In the genomic region with DNA sequence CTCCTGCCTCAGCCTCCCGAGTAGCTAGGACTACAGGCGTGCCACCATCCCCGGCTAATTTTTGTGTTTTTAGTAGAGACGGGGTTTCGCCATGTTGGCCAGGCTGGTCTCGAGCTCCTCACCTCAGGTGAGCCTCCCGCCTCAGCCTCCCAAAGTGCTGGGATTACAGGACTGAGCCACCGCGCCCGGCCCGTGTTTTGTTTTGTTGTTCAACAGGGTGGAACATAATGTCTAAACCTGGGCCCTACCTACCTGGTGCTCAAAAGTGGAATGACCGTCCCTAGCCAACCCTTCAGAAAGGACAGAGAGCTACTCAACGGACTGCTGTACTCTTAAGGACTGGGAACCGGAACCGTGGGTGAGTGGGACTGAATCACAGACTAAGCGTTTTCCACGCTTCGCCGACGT, we compare ENCODE assay signal across 1 cellular context.
A peak's percentile ranks its signal among the peaks of the same experiment; 100 is the strongest.
TF ChIP-seq lines count a peak whose summit lies in the region.

No MANE protein-coding gene starts in this region.

TF ChIP-seq in HepG2, 621 proteins besides CTCF, POLR2A, EP300 and RAD21 (continues in another document):
- 0 out of 2 replicates have a peak, but pooled peaks have one; percentile 4 for TF ChIP-seq ZMAT3 (CRISPR knock-in tag; conservative IDR thresholded peaks at IDR 0.05)
- TF ChIP-seq ZNF235 (CRISPR knock-in tag; IDR thresholded peaks at IDR 0.05; ENCODE audit: borderline replicate concordance) = no peak
- no peak for TF ChIP-seq YEATS2 (CRISPR knock-in tag; IDR thresholded peaks at IDR 0.05; ENCODE audit: borderline replicate concordance)
- no peak for TF ChIP-seq ZSCAN12 (CRISPR knock-in tag; IDR thresholded peaks at IDR 0.05)
- no peak for TF ChIP-seq TCF12 (IDR thresholded peaks at IDR 0.05)
- no peak for TF ChIP-seq TCF12 (CRISPR knock-in tag; IDR thresholded peaks at IDR 0.05)
- TF ChIP-seq ZNF556 (CRISPR knock-in tag; IDR thresholded peaks at IDR 0.05; ENCODE audit: borderline replicate concordance) = no peak
- TF ChIP-seq ZNF276 (CRISPR knock-in tag; IDR thresholded peaks at IDR 0.05; ENCODE audit: low read depth) = peak; percentile 15; the same call in 1 of the 2 replicates
- no peak for TF ChIP-seq RFXAP (CRISPR knock-in tag; IDR thresholded peaks at IDR 0.05; ENCODE audit: borderline replicate concordance)
- TF ChIP-seq ZBTB3 (CRISPR knock-in tag; IDR thresholded peaks at IDR 0.05; ENCODE audit: borderline replicate concordance, low read depth) = no peak
- TF ChIP-seq ATAD3A (CRISPR knock-in tag; IDR thresholded peaks at IDR 0.05) = no peak
- no peak for TF ChIP-seq ZNF615 (CRISPR knock-in tag; IDR thresholded peaks at IDR 0.05; ENCODE audit: borderline replicate concordance)
- TF ChIP-seq RCOR2 (CRISPR knock-in tag; IDR thresholded peaks at IDR 0.05) = 0 out of 2 replicates have a peak, but pooled peaks have one; percentile 14
- TF ChIP-seq, protein P1, sequence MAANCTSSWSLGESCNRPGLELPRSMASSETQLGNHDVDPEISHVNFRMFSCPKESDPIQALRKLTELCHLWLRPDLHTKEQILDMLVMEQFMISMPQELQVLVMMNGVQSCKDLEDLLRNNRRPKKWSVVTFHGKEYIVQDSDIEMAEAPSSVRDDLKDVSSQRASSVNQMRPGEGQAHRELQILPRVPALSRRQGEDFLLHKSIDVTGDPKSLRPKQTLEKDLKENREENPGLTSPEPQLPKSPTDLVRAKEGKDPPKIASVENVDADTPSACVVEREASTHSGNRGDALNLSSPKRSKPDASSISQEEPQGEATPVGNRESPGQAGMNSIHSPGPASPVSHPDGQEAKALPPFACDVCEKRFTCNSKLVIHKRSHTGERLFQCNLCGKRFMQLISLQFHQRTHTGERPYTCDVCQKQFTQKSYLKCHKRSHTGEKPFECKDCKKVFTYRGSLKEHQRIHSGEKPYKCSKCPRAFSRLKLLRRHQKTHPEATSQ (CRISPR knock-in tag; IDR thresholded peaks at IDR 0.05; ENCODE audit: borderline replicate concordance) = no peak
- TF ChIP-seq GPN1 (CRISPR knock-in tag; IDR thresholded peaks at IDR 0.05; ENCODE audit: borderline replicate concordance) = 0 out of 2 replicates have a peak, but pooled peaks have one; percentile 6
- no peak for TF ChIP-seq ZNF282 (IDR thresholded peaks at IDR 0.05; ENCODE audit: partially characterized antibody)
- TF ChIP-seq, protein P2, sequence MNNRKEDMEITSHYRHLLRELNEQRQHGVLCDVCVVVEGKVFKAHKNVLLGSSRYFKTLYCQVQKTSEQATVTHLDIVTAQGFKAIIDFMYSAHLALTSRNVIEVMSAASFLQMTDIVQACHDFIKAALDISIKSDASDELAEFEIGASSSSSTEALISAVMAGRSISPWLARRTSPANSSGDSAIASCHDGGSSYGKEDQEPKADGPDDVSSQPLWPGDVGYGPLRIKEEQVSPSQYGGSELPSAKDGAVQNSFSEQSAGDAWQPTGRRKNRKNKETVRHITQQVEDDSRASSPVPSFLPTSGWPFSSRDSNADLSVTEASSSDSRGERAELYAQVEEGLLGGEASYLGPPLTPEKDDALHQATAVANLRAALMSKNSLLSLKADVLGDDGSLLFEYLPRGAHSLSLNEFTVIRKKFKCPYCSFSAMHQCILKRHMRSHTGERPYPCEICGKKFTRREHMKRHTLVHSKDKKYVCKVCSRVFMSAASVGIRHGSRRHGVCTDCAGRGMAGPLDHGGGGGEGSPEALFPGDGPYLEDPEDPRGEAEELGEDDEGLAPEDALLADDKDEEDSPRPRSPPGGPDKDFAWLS (CRISPR knock-in tag; IDR thresholded peaks at IDR 0.05; ENCODE audit: borderline replicate concordance) = 0 out of 2 replicates have a peak, but pooled peaks have one; percentile 13
- TF ChIP-seq, protein P3, sequence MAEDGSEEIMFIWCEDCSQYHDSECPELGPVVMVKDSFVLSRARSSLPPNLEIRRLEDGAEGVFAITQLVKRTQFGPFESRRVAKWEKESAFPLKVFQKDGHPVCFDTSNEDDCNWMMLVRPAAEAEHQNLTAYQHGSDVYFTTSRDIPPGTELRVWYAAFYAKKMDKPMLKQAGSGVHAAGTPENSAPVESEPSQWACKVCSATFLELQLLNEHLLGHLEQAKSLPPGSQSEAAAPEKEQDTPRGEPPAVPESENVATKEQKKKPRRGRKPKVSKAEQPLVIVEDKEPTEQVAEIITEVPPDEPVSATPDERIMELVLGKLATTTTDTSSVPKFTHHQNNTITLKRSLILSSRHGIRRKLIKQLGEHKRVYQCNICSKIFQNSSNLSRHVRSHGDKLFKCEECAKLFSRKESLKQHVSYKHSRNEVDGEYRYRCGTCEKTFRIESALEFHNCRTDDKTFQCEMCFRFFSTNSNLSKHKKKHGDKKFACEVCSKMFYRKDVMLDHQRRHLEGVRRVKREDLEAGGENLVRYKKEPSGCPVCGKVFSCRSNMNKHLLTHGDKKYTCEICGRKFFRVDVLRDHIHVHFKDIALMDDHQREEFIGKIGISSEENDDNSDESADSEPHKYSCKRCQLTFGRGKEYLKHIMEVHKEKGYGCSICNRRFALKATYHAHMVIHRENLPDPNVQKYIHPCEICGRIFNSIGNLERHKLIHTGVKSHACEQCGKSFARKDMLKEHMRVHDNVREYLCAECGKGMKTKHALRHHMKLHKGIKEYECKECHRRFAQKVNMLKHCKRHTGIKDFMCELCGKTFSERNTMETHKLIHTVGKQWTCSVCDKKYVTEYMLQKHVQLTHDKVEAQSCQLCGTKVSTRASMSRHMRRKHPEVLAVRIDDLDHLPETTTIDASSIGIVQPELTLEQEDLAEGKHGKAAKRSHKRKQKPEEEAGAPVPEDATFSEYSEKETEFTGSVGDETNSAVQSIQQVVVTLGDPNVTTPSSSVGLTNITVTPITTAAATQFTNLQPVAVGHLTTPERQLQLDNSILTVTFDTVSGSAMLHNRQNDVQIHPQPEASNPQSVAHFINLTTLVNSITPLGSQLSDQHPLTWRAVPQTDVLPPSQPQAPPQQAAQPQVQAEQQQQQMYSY (CRISPR knock-in tag; IDR thresholded peaks at IDR 0.05) = 0 out of 2 replicates have a peak, but pooled peaks have one; percentile 1
- TF ChIP-seq TBX3 (IDR thresholded peaks at IDR 0.05; ENCODE audit: borderline replicate concordance) = no peak
- TF ChIP-seq ZBTB21 (CRISPR knock-in tag; IDR thresholded peaks at IDR 0.05) = no peak
- no peak for TF ChIP-seq MAZ (IDR thresholded peaks at IDR 0.05; ENCODE audit: borderline replicate concordance, low read depth, low read length)
- TF ChIP-seq MAZ (CRISPR knock-in tag; IDR thresholded peaks at IDR 0.05; ENCODE audit: low read depth) = no peak
- TF ChIP-seq NFYC (CRISPR knock-in tag; IDR thresholded peaks at IDR 0.05) = no peak
- TF ChIP-seq ZNF431 (CRISPR knock-in tag; IDR thresholded peaks at IDR 0.05; ENCODE audit: borderline replicate concordance, low read depth) = peak; percentile 28; the same call in 1 of the 2 replicates
- no peak; the same call in 1 of the 2 replicates for TF ChIP-seq ZNF230 (CRISPR knock-in tag; IDR thresholded peaks at IDR 0.05)
- TF ChIP-seq, protein P4, sequence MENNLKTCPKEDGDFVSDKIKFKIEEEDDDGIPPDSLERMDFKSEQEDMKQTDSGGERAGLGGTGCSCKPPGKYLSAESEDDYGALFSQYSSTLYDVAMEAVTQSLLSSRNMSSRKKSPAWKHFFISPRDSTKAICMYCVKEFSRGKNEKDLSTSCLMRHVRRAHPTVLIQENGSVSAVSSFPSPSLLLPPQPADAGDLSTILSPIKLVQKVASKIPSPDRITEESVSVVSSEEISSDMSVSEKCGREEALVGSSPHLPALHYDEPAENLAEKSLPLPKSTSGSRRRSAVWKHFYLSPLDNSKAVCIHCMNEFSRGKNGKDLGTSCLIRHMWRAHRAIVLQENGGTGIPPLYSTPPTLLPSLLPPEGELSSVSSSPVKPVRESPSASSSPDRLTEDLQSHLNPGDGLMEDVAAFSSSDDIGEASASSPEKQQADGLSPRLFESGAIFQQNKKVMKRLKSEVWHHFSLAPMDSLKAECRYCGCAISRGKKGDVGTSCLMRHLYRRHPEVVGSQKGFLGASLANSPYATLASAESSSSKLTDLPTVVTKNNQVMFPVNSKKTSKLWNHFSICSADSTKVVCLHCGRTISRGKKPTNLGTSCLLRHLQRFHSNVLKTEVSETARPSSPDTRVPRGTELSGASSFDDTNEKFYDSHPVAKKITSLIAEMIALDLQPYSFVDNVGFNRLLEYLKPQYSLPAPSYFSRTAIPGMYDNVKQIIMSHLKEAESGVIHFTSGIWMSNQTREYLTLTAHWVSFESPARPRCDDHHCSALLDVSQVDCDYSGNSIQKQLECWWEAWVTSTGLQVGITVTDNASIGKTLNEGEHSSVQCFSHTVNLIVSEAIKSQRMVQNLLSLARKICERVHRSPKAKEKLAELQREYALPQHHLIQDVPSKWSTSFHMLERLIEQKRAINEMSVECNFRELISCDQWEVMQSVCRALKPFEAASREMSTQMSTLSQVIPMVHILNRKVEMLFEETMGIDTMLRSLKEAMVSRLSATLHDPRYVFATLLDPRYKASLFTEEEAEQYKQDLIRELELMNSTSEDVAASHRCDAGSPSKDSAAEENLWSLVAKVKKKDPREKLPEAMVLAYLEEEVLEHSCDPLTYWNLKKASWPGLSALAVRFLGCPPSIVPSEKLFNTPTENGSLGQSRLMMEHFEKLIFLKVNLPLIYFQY (CRISPR knock-in tag; IDR thresholded peaks at IDR 0.05; ENCODE audit: borderline replicate concordance) = no peak
- no peak for TF ChIP-seq KDM3A (CRISPR knock-in tag; IDR thresholded peaks at IDR 0.05; ENCODE audit: low read depth)
- TF ChIP-seq, protein P5, sequence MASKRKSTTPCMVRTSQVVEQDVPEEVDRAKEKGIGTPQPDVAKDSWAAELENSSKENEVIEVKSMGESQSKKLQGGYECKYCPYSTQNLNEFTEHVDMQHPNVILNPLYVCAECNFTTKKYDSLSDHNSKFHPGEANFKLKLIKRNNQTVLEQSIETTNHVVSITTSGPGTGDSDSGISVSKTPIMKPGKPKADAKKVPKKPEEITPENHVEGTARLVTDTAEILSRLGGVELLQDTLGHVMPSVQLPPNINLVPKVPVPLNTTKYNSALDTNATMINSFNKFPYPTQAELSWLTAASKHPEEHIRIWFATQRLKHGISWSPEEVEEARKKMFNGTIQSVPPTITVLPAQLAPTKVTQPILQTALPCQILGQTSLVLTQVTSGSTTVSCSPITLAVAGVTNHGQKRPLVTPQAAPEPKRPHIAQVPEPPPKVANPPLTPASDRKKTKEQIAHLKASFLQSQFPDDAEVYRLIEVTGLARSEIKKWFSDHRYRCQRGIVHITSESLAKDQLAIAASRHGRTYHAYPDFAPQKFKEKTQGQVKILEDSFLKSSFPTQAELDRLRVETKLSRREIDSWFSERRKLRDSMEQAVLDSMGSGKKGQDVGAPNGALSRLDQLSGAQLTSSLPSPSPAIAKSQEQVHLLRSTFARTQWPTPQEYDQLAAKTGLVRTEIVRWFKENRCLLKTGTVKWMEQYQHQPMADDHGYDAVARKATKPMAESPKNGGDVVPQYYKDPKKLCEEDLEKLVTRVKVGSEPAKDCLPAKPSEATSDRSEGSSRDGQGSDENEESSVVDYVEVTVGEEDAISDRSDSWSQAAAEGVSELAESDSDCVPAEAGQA (IDR thresholded peaks at IDR 0.05; ENCODE audit: low read depth) = no peak
- TF ChIP-seq, protein P5 (CRISPR knock-in tag; IDR thresholded peaks at IDR 0.05; ENCODE audit: borderline replicate concordance) = no peak
- TF ChIP-seq, protein P6, sequence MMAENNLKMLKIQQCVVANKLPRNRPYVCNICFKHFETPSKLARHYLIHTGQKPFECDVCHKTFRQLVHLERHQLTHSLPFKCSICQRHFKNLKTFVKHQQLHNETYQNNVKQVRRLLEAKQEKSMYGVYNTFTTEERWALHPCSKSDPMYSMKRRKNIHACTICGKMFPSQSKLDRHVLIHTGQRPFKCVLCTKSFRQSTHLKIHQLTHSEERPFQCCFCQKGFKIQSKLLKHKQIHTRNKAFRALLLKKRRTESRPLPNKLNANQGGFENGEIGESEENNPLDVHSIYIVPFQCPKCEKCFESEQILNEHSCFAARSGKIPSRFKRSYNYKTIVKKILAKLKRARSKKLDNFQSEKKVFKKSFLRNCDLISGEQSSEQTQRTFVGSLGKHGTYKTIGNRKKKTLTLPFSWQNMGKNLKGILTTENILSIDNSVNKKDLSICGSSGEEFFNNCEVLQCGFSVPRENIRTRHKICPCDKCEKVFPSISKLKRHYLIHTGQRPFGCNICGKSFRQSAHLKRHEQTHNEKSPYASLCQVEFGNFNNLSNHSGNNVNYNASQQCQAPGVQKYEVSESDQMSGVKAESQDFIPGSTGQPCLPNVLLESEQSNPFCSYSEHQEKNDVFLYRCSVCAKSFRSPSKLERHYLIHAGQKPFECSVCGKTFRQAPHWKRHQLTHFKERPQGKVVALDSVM (CRISPR knock-in tag; IDR thresholded peaks at IDR 0.05) = peak; percentile 89
- TF ChIP-seq SNAPC2 (CRISPR knock-in tag; IDR thresholded peaks at IDR 0.05) = no peak
- no peak for TF ChIP-seq NR0B2 (CRISPR knock-in tag; IDR thresholded peaks at IDR 0.05)
- TF ChIP-seq ZNF44 (CRISPR knock-in tag; IDR thresholded peaks at IDR 0.05) = no peak
- peak; percentile 76 for TF ChIP-seq ZNF256 (CRISPR knock-in tag; conservative IDR thresholded peaks at IDR 0.05)
